Comparison of ENCODE assay signal across 8 cellular contexts in genomic region chr19:45798995-45799517, GRCh38. TPM values are rescaled to one million over a fixed set of nuclear protein-coding genes. Genes with fewer than 3 reads are reported as not detected.
A peak's percentile ranks its signal among the peaks of the same experiment; 100 is the strongest.
DNase-seq lines count a peak whose midpoint lies in the region; ATAC-seq and FAIRE-seq lines count a peak whose summit lies in the region.

No MANE protein-coding gene starts in this region.

- POLR2A ChIA-PET in activated CD4-positive, alpha-beta T cell treated with anti-CD3 and anti-CD28 coated beads, Interleukin-2, amount 10 ng/mL, durations not matched to agents 7 days and 5 days (lab: Charles Lee) = interaction anchor here (1.1 kb wide), 1 partner anchor 30 kb away, joined by 4 read pairs; the partner anchor contains the start of gene SIX5

- CTCF ChIA-PET in activated CD4-positive, alpha-beta T cell treated with anti-CD3 and anti-CD28 coated beads, Interleukin-2, amount 10 ng/mL, durations not matched to agents 7 days and 5 days (lab: Charles Lee) = interaction anchor here (0.8 to 5.1 kb wide), 12 partner anchors 10 to 466 kb away, joined by 3 to 45 read pairs (median 4); partner anchors contain the start of genes SIX5 and SYMPK

- peaks cover 7% of the 10 kb centered on the region for H3K4me1 Mint-ChIP-seq in activated CD4-positive, alpha-beta T cell treated with anti-CD3 and anti-CD28 coated beads, Interleukin-2, amount 10 ng/mL, durations not matched to agents 7 days and 5 days

- DNase-seq in AG08396 (ENCODE audit: low spot score) (peak; percentile 86), GM19239 (ENCODE audit: insufficient read length, low spot score) (peak; percentile 76), NCI-H2196 (lab: John Stamatoyannopoulos, UW; ENCODE audit: unreplicated experiment) (peak; percentile 64), midbrain (lab: John Stamatoyannopoulos, UW) (peak; percentile 60)
- peak; percentile 56 for DNase-seq in activated CD4-positive, alpha-beta T cell treated with anti-CD3 and anti-CD28 coated beads, Interleukin-2, amount 10 ng/mL, durations not matched to agents 7 days and 5 days
- DNase-seq in effector CD8-positive, alpha-beta T cell (lab: John Stamatoyannopoulos, UW) = peak; percentile 54
- peak; percentile 31 to 52 for DNase-seq in stimulated activated CD8-positive, alpha-beta memory T cell treated with anti-CD3 and anti-CD28 coated beads, Interleukin-7, amount 100 ng/mL, for 1 hour (ENCODE audit: low read depth in 2 of 2)

- ATAC-seq in HG03442 (IDR thresholded peaks at IDR 0.05; ENCODE audit: unreplicated experiment) = no peak

- H3K9me3 Mint-ChIP-seq in activated CD4-positive, alpha-beta T cell treated with anti-CD3 and anti-CD28 coated beads, Interleukin-2, amount 10 ng/mL, durations not matched to agents 7 days and 5 days = no peaks in the 10 kb centered on the region

- H3K27ac Mint-ChIP-seq in activated CD4-positive, alpha-beta T cell treated with anti-CD3 and anti-CD28 coated beads, Interleukin-2, amount 10 ng/mL, durations not matched to agents 7 days and 5 days = no peak overlapping the region

- no peak overlapping the region for H3K4me3 Mint-ChIP-seq in activated CD4-positive, alpha-beta T cell treated with anti-CD3 and anti-CD28 coated beads, Interleukin-2, amount 10 ng/mL, durations not matched to agents 7 days and 5 days

- peak; percentile 76 for FAIRE-seq in GM19239 (lab: Jason Lieb, UNC)

- H3K27me3 Mint-ChIP-seq in activated CD4-positive, alpha-beta T cell treated with anti-CD3 and anti-CD28 coated beads, Interleukin-2, amount 10 ng/mL, durations not matched to agents 7 days and 5 days = peaks cover 50% of the 10 kb centered on the region

- H3K36me3 Mint-ChIP-seq in activated CD4-positive, alpha-beta T cell treated with anti-CD3 and anti-CD28 coated beads, Interleukin-2, amount 10 ng/mL, durations not matched to agents 7 days and 5 days (ENCODE audit: low read depth) = no peaks in the 10 kb centered on the region

RNA-seq across cellular contexts. Expression of gene DMWD, which starts 6.4 kb away (rescaled TPM):
- total RNA-seq in activated CD4-positive, alpha-beta T cell treated with anti-CD3 and anti-CD28 coated beads, Interleukin-2, amount 10 ng/mL, durations not matched to agents 7 days and 5 days = 10 to 100 TPM; 35.0 to 37.8 TPM

RNA-seq across cellular contexts. Expression of gene RSPH6A, which starts 16.1 kb away (rescaled TPM):
- under 1 TPM; 0.42 to 0.57 TPM for total RNA-seq in activated CD4-positive, alpha-beta T cell treated with anti-CD3 and anti-CD28 coated beads, Interleukin-2, amount 10 ng/mL, durations not matched to agents 7 days and 5 days

RNA-seq across cellular contexts. Expression of gene DMPK, which starts 16.8 kb away (rescaled TPM):
- total RNA-seq in activated CD4-positive, alpha-beta T cell treated with anti-CD3 and anti-CD28 coated beads, Interleukin-2, amount 10 ng/mL, durations not matched to agents 7 days and 5 days = 10 to 100 TPM; 24.1 to 24.4 TPM

RNA-seq across cellular contexts. Expression of gene SIX5, which starts 30.0 kb away (rescaled TPM):
- under 1 TPM; 0.64 to 0.85 TPM for total RNA-seq in activated CD4-positive, alpha-beta T cell treated with anti-CD3 and anti-CD28 coated beads, Interleukin-2, amount 10 ng/mL, durations not matched to agents 7 days and 5 days
